In the genomic region with DNA sequence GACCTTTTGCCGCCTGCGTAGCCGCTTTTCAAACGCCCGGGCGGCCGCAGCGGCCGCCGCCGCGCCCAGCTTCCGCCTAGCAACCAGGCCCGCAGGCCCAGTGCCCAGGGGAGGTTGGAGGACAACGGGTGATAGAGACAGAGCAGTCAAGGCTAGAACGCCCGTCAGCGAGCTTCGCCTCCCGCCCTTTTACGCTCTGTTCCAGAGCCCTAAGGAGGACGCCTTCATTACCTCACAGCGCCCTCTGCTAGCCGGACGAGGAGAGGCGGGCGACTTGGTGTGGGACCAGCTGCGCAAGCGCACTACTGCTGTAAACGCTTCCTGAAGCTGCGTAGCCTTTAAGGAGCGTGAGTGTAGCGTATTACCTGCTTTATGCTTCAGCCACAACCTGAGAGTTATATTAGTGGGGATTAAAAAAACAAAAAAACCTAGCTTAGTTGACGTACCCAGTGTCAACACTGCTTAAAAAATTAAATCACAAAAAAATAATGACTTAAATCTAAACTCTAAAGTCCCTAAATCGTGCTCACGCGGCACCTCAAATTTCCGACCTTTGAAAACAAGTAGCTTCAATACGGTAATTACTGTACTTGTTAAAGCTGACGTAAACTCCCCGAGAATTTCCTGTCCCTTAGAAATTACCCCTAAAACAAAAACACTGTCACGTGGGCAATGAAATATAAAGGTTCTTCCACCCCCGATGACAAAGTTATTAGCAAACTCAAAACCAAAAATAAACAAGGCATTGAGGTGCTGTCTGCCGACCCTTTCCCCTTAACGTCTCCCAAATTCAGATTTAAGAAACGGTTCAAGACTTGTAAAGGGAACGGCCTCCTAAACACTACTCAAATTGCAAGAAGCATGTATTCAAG, we compare ENCODE assay signal across 1 cellular context.
TF ChIP-seq lines count a peak whose summit lies in the region.

A gene (minus strand): TSS at position 126 of the 872 bp plus-strand sequence. CDS start 405 bp downstream, outside the sequence.

TF ChIP-seq in HepG2, 621 proteins besides CTCF, POLR2A, EP300 and RAD21 (continued from another document and continues in another):
- TF ChIP-seq AHR (CRISPR knock-in tag; IDR thresholded peaks at IDR 0.05), result peak; percentile 67; the same call in 1 of the 2 replicates
- TF ChIP-seq EEA1 (CRISPR knock-in tag; IDR thresholded peaks at IDR 0.05; ENCODE audit: borderline replicate concordance), result 0 out of 2 replicates have a peak, but pooled peaks have one; percentile 3
- no peak for TF ChIP-seq GLI4 (CRISPR knock-in tag; IDR thresholded peaks at IDR 0.05; ENCODE audit: borderline replicate concordance)
- no peak for TF ChIP-seq THYN1 (CRISPR knock-in tag; IDR thresholded peaks at IDR 0.05; ENCODE audit: borderline replicate concordance, low read depth)
- TF ChIP-seq, protein P1, sequence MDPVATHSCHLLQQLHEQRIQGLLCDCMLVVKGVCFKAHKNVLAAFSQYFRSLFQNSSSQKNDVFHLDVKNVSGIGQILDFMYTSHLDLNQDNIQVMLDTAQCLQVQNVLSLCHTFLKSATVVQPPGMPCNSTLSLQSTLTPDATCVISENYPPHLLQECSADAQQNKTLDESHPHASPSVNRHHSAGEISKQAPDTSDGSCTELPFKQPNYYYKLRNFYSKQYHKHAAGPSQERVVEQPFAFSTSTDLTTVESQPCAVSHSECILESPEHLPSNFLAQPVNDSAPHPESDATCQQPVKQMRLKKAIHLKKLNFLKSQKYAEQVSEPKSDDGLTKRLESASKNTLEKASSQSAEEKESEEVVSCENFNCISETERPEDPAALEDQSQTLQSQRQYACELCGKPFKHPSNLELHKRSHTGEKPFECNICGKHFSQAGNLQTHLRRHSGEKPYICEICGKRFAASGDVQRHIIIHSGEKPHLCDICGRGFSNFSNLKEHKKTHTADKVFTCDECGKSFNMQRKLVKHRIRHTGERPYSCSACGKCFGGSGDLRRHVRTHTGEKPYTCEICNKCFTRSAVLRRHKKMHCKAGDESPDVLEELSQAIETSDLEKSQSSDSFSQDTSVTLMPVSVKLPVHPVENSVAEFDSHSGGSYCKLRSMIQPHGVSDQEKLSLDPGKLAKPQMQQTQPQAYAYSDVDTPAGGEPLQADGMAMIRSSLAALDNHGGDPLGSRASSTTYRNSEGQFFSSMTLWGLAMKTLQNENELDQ (CRISPR knock-in tag; IDR thresholded peaks at IDR 0.05; ENCODE audit: borderline replicate concordance), result no peak
- TF ChIP-seq ZNF382 (CRISPR knock-in tag; IDR thresholded peaks at IDR 0.05; ENCODE audit: borderline replicate concordance), result no peak
- no peak for TF ChIP-seq IRX3 (CRISPR knock-in tag; IDR thresholded peaks at IDR 0.05; ENCODE audit: borderline replicate concordance, low read depth)
- TF ChIP-seq FOSL2 (CRISPR knock-in tag; IDR thresholded peaks at IDR 0.05), result peak; percentile 68
- TF ChIP-seq, protein P2, sequence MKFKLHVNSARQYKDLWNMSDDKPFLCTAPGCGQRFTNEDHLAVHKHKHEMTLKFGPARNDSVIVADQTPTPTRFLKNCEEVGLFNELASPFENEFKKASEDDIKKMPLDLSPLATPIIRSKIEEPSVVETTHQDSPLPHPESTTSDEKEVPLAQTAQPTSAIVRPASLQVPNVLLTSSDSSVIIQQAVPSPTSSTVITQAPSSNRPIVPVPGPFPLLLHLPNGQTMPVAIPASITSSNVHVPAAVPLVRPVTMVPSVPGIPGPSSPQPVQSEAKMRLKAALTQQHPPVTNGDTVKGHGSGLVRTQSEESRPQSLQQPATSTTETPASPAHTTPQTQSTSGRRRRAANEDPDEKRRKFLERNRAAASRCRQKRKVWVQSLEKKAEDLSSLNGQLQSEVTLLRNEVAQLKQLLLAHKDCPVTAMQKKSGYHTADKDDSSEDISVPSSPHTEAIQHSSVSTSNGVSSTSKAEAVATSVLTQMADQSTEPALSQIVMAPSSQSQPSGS (CRISPR knock-in tag; IDR thresholded peaks at IDR 0.05), result peak; percentile 91
- no peak; the same call in 1 of the 2 replicates for TF ChIP-seq ZNF749 (CRISPR knock-in tag; IDR thresholded peaks at IDR 0.05; ENCODE audit: borderline replicate concordance)
- no peak for TF ChIP-seq RELA (CRISPR knock-in tag; IDR thresholded peaks at IDR 0.05)
- TF ChIP-seq MED13 (CRISPR knock-in tag; IDR thresholded peaks at IDR 0.05), result no peak
- no peak for TF ChIP-seq GTF3A (CRISPR knock-in tag; conservative IDR thresholded peaks at IDR 0.05)
- no peak for TF ChIP-seq ZNF530 (CRISPR knock-in tag; IDR thresholded peaks at IDR 0.05; ENCODE audit: low read depth)
- no peak for TF ChIP-seq ZFAT (CRISPR knock-in tag; conservative IDR thresholded peaks at IDR 0.05)
- TF ChIP-seq, protein P3, sequence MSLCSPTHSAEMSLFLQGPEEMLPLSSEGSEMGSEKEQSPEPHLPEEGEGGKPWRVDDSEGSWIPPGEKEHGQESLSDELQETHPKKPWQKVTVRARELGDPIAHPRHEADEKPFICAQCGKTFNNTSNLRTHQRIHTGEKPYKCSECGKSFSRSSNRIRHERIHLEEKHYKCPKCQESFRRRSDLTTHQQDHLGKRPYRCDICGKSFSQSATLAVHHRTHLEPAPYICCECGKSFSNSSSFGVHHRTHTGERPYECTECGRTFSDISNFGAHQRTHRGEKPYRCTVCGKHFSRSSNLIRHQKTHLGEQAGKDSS (CRISPR knock-in tag; IDR thresholded peaks at IDR 0.05; ENCODE audit: borderline replicate concordance, low read depth), result peak; percentile 83; the same call in 1 of the 2 replicates
- no peak for TF ChIP-seq ZNF547 (CRISPR knock-in tag; IDR thresholded peaks at IDR 0.05)
- TF ChIP-seq, protein P4, sequence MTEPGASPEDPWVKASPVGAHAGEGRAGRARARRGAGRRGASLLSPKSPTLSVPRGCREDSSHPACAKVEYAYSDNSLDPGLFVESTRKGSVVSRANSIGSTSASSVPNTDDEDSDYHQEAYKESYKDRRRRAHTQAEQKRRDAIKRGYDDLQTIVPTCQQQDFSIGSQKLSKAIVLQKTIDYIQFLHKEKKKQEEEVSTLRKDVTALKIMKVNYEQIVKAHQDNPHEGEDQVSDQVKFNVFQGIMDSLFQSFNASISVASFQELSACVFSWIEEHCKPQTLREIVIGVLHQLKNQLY (CRISPR knock-in tag; IDR thresholded peaks at IDR 0.05), result no peak
- no peak for TF ChIP-seq ZBTB7B (CRISPR knock-in tag; IDR thresholded peaks at IDR 0.05)
- TF ChIP-seq, protein P5, sequence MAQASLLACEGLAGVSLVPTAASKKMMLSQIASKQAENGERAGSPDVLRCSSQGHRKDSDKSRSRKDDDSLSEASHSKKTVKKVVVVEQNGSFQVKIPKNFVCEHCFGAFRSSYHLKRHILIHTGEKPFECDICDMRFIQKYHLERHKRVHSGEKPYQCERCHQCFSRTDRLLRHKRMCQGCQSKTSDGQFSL (CRISPR knock-in tag; IDR thresholded peaks at IDR 0.05), result no peak
- TF ChIP-seq, protein P6, sequence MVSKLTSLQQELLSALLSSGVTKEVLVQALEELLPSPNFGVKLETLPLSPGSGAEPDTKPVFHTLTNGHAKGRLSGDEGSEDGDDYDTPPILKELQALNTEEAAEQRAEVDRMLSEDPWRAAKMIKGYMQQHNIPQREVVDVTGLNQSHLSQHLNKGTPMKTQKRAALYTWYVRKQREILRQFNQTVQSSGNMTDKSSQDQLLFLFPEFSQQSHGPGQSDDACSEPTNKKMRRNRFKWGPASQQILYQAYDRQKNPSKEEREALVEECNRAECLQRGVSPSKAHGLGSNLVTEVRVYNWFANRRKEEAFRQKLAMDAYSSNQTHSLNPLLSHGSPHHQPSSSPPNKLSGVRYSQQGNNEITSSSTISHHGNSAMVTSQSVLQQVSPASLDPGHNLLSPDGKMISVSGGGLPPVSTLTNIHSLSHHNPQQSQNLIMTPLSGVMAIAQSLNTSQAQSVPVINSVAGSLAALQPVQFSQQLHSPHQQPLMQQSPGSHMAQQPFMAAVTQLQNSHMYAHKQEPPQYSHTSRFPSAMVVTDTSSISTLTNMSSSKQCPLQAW (CRISPR knock-in tag; IDR thresholded peaks at IDR 0.05), result peak; percentile 84; the same call in 1 of the 2 replicates
- TF ChIP-seq HDAC6 (IDR thresholded peaks at IDR 0.05; ENCODE audit: low read depth, low read length), result no peak
- TF ChIP-seq, protein P7, sequence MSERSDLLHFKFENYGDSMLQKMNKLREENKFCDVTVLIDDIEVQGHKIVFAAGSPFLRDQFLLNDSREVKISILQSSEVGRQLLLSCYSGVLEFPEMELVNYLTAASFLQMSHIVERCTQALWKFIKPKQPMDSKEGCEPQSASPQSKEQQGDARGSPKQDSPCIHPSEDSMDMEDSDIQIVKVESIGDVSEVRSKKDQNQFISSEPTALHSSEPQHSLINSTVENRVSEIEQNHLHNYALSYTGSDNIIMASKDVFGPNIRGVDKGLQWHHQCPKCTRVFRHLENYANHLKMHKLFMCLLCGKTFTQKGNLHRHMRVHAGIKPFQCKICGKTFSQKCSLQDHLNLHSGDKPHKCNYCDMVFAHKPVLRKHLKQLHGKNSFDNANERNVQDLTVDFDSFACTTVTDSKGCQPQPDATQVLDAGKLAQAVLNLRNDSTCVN (CRISPR knock-in tag; IDR thresholded peaks at IDR 0.05; ENCODE audit: borderline replicate concordance), result peak; percentile 81; the same call in 1 of the 2 replicates
- TF ChIP-seq ZNF83 (CRISPR knock-in tag; IDR thresholded peaks at IDR 0.05; ENCODE audit: borderline replicate concordance), result no peak
- peak; percentile 78; the same call in 1 of the 2 replicates for TF ChIP-seq MIXL1 (CRISPR knock-in tag; IDR thresholded peaks at IDR 0.05)
- TF ChIP-seq PHF8 (CRISPR knock-in tag; IDR thresholded peaks at IDR 0.05), result peak; percentile 55
- TF ChIP-seq, protein P8, sequence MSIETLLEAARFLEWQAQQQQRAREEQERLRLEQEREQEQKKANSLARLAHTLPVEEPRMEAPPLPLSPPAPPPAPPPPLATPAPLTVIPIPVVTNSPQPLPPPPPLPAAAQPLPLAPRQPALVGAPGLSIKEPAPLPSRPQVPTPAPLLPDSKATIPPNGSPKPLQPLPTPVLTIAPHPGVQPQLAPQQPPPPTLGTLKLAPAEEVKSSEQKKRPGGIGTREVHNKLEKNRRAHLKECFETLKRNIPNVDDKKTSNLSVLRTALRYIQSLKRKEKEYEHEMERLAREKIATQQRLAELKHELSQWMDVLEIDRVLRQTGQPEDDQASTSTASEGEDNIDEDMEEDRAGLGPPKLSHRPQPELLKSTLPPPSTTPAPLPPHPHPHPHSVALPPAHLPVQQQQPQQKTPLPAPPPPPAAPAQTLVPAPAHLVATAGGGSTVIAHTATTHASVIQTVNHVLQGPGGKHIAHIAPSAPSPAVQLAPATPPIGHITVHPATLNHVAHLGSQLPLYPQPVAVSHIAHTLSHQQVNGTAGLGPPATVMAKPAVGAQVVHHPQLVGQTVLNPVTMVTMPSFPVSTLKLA (IDR thresholded peaks at IDR 0.05), result no peak
- no peak for TF ChIP-seq MTA1 (CRISPR knock-in tag; IDR thresholded peaks at IDR 0.05; ENCODE audit: borderline replicate concordance)
- TF ChIP-seq, protein P9, sequence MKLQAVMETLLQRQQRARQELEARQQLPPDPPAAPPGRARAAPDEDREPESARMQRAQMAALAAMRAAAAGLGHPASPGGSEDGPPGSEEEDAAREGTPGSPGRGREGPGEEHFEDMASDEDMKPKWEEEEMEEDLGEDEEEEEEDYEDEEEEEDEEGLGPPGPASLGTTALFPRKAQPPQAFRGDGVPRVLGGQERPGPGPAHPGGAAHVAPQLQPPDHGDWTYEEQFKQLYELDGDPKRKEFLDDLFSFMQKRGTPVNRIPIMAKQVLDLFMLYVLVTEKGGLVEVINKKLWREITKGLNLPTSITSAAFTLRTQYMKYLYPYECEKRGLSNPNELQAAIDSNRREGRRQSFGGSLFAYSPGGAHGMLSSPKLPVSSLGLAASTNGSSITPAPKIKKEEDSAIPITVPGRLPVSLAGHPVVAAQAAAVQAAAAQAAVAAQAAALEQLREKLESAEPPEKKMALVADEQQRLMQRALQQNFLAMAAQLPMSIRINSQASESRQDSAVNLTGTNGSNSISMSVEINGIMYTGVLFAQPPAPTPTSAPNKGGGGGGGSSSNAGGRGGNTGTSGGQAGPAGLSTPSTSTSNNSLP (IDR thresholded peaks at IDR 0.05; ENCODE audit: low read depth, low read length), result peak; percentile 62; the same call in 1 of the 2 replicates
- TF ChIP-seq HHEX (CRISPR knock-in tag; IDR thresholded peaks at IDR 0.05), result 0 out of 2 replicates have a peak, but pooled peaks have one; percentile 14
- TF ChIP-seq ZFP1 (CRISPR knock-in tag; IDR thresholded peaks at IDR 0.05), result 0 out of 2 replicates have a peak, but pooled peaks have one; percentile 81
- TF ChIP-seq, protein P10, sequence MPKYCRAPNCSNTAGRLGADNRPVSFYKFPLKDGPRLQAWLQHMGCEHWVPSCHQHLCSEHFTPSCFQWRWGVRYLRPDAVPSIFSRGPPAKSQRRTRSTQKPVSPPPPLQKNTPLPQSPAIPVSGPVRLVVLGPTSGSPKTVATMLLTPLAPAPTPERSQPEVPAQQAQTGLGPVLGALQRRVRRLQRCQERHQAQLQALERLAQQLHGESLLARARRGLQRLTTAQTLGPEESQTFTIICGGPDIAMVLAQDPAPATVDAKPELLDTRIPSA (CRISPR knock-in tag; IDR thresholded peaks at IDR 0.05; ENCODE audit: borderline replicate concordance), result no peak
- peak; percentile 95 for TF ChIP-seq IRF2 (CRISPR knock-in tag; IDR thresholded peaks at IDR 0.05)
- TF ChIP-seq, protein P11, sequence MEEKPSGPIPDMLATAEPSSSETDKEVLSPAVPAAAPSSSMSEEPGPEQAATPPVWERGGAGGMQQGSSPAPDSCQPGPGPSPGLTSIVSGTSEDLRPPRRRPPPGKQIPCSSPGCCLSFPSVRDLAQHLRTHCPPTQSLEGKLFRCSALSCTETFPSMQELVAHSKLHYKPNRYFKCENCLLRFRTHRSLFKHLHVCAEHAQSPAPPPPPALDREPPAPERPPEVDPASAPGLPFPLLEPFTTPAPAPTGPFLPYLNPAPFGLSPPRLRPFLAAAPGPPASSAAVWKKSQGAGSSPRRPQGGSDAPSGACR (CRISPR knock-in tag; IDR thresholded peaks at IDR 0.05), result peak; percentile 82; the same call in 1 of the 2 replicates
- TF ChIP-seq NFKBIZ (CRISPR knock-in tag; IDR thresholded peaks at IDR 0.05), result no peak
- TF ChIP-seq ZBTB21 (CRISPR knock-in tag; IDR thresholded peaks at IDR 0.05), result no peak
- TF ChIP-seq, protein P12, sequence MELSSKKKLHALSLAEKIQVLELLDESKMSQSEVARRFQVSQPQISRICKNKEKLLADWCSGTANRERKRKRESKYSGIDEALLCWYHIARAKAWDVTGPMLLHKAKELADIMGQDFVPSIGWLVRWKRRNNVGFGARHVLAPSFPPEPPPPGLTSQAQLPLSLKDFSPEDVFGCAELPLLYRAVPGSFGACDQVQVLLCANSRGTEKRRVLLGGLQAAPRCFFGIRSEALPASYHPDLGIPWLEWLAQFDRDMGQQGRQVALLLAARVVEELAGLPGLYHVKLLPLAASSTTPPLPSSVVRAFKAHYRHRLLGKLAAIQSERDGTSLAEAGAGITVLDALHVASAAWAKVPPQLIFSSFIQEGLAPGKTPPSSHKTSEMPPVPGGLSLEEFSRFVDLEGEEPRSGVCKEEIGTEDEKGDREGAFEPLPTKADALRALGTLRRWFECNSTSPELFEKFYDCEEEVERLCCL (CRISPR knock-in tag; IDR thresholded peaks at IDR 0.05; ENCODE audit: borderline replicate concordance), result no peak
- peak; percentile 92 for TF ChIP-seq RBFOX2 (IDR thresholded peaks at IDR 0.05; ENCODE audit: low read depth, low read length)
- TF ChIP-seq RCOR2 (CRISPR knock-in tag; IDR thresholded peaks at IDR 0.05), result no peak
- TF ChIP-seq ETV6 (CRISPR knock-in tag; conservative IDR thresholded peaks at IDR 0.05), result no peak; the same call in 1 of the 2 replicates
- TF ChIP-seq MYC (CRISPR knock-in tag; IDR thresholded peaks at IDR 0.05; ENCODE audit: borderline replicate concordance), result peak; percentile 56; the same call in 1 of the 2 replicates
- TF ChIP-seq ZNF747 (CRISPR knock-in tag; IDR thresholded peaks at IDR 0.05; ENCODE audit: borderline replicate concordance), result peak; percentile 76; the same call in 1 of the 2 replicates
- 0 out of 2 replicates have a peak, but pooled peaks have one; percentile 12 for TF ChIP-seq ZNF230 (CRISPR knock-in tag; IDR thresholded peaks at IDR 0.05)
- TF ChIP-seq ZNF24 (IDR thresholded peaks at IDR 0.05), result no peak
